8 cellular contexts compared by ENCODE assay signal in the genomic region with DNA sequence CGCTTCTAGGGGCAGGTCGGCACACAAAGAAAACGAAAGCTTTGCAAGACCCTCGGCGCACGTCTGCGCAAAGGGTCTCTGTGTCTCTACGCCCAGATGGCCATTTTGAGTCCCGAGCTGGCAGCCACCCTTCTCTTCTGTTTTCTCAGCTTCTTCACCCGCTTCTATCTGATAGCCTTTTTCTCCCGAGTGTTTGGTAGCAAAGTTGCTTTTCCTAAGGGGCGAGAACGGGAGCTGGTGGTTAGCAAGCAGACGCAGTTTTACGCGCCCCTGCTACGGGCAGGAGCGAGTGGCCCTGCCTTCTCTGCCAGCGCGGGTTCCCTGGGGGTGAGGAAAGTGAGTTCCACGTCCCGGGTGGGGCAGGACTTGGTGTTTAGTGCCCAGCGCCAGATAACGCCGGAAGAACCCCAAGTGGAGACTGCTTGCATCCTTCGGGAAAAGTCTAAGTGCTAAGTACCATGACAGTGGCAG. TPM values are rescaled to one million over a fixed set of nuclear protein-coding genes. Genes with fewer than 3 reads are reported as not detected.
DNase-seq lines count a peak whose midpoint lies in the region; ATAC-seq, FAIRE-seq and TF ChIP-seq lines count a peak whose summit lies in the region.

No MANE protein-coding gene starts in this region.

- H3K4me3 ChIP-seq in kidney (ENCODE audit: low read length in 2 of 2): peak overlapping the region; percentile 69 to 72

- FAIRE-seq in kidney (lab: Jason Lieb, UNC): no peak

- ATAC-seq in GM18873 (IDR thresholded peaks at IDR 0.05; ENCODE audit: low FRiP score, unreplicated experiment): no peak

- in situ Hi-C loops in GM13976 (cut with MboI; ENCODE audit: low sequenced_read_pairs, unreplicated experiment): no loop called here

- DNase-seq in NCI-H510A treated with DMSO at 0.1 percent for 48 hours (lab: John Stamatoyannopoulos, UW) (peak; percentile 34), NCI-H510A (lab: John Stamatoyannopoulos, UW) (no peak), NCI-H460 (ENCODE audit: extremely low read depth, low read depth) (peak; percentile 8), astrocyte of the hippocampus (ENCODE audit: low read depth, low spot score) (peak; percentile 53), kidney (no peak), superior temporal gyrus (ENCODE audit: extremely low spot score) (peak; percentile 35), GM13976 (ENCODE audit: low spot score) (no peak)

- intact Hi-C loops in kidney (cut with DNase I): no loop called here

- no peaks in the 10 kb centered on the region for H3K36me3 ChIP-seq in kidney (ENCODE audit: control insufficient read depth in 1 of 2, insufficient read depth in 2 of 2, low read length in 2 of 2)

- H3K9ac ChIP-seq in kidney (ENCODE audit: low read length in 2 of 2): peak overlapping the region; percentile 20 to 42

- no peak overlapping the region for H3K27ac ChIP-seq in kidney (ENCODE audit: low read depth in 2 of 2, low read length in 2 of 2)

- H3K4me1 ChIP-seq in kidney (ENCODE audit: control insufficient read depth in 1 of 2, insufficient read depth in 1 of 2, low read depth in 1 of 2, low read length in 2 of 2): peaks cover 7 to 8% of the 10 kb centered on the region in 2 donors

- H3K9me3 ChIP-seq in kidney (ENCODE audit: control insufficient read depth in 1 of 2, low read length in 2 of 2): no peaks in the 10 kb centered on the region

- TF ChIP-seq CTCF in kidney (IDR thresholded peaks at IDR 0.05; ENCODE audit: borderline replicate concordance, extremely low read depth, insufficient read depth) (no peak), GM13976 (IDR thresholded peaks at IDR 0.05; ENCODE audit: borderline replicate concordance, control extremely low read depth, extremely low read depth, insufficient read depth, missing control alignments) (no peak)

RNA-seq across cellular contexts. Expression of gene MKRN2, which starts 2.9 kb away (rescaled TPM):
- total RNA-seq in NCI-H460 (2014; rRNA removed; shearing (Covaris generic)): 25.1 and 27.0 TPM in 2 replicates
- polyA plus RNA-seq in NCI-H460 (2014; cell fraction: nucleus; rRNA removed): 17.3 and 19.6 TPM in 2 replicates
- total RNA-seq in kidney: 27.0 TPM
- polyA plus RNA-seq in kidney (ENCODE audit: insufficient read depth, low read depth, low replicate concordance): 15.9 TPM

RNA-seq across cellular contexts. Expression of gene MKRN2OS, which starts 8.7 kb away (rescaled TPM):
- not detected in 2 replicates for total RNA-seq in NCI-H460 (2014; rRNA removed; shearing (Covaris generic))
- not detected in 2 replicates for polyA plus RNA-seq in NCI-H460 (2014; cell fraction: nucleus; rRNA removed)
- total RNA-seq in kidney: 1.7 TPM
- polyA plus RNA-seq in kidney (ENCODE audit: insufficient read depth, low read depth, low replicate concordance): not detected

Comparison
In these comparisons a context has a peak if more than half of its experiments do, and no peak if none do; other contexts are left out.
1. DNase-seq: peak in NCI-H510A treated with DMSO at 0.1 percent for 48 hours (single experiment), NCI-H460 (single experiment), astrocyte of the hippocampus (single experiment) and superior temporal gyrus (single experiment); none in NCI-H510A (single experiment), kidney (single experiment) and GM13976 (single experiment).